8 cellular contexts compared by ENCODE assay signal in genomic region chr2:170771049-170771937, GRCh38. TPM values are rescaled to one million over a fixed set of nuclear protein-coding genes. Genes with fewer than 3 reads are reported as not detected.
DNase-seq lines count a peak whose midpoint lies in the region; ATAC-seq and TF ChIP-seq lines count a peak whose summit lies in the region.

No MANE protein-coding gene starts in this region.

- POLR2A ChIA-PET in HEK293T (lab: Yijun Ruan, JAX), result interaction anchor here (0.6 to 1.4 kb wide), 2 partner anchors 45 to 92 kb away, joined by 3 to 5 read pairs; partner anchors contain the start of gene GAD1

- WGBS in heart left ventricle, 4 donors, result 3 to 7% (median 3%) methylated on average over 25 to 51 of the region's 51 CpGs

- H3K36me3 ChIP-seq in heart left ventricle, result no peaks in the 10 kb centered on the region

- DNase-seq in NCI-H2196 treated with DMSO at 0.1 percent for 48 hours (lab: John Stamatoyannopoulos, UW; ENCODE audit: unreplicated experiment), result peak; percentile 71
- DNase-seq in NCI-H2196 (lab: John Stamatoyannopoulos, UW; ENCODE audit: unreplicated experiment), result no peak
- peak; percentile 39 for DNase-seq in HEK293T (ENCODE audit: extremely low spot score)
- DNase-seq in NCI-H146 treated with DMSO at 0.1 percent for 48 hours (lab: John Stamatoyannopoulos, UW; ENCODE audit: unreplicated experiment), result peak; percentile 43
- DNase-seq in activated gamma-delta T cell (lab: John Stamatoyannopoulos, UW), result peak; percentile 23
- no peak for DNase-seq in heart left ventricle
- DNase-seq in retina, result peak; percentile 81

- H3K27ac ChIP-seq in heart left ventricle, result peak overlapping the region in 7 of 12 donors; percentile 23 to 75 (median 51)

- intact Hi-C loops in heart left ventricle (cut with DNase I), result no loop called here

- no peak for TF ChIP-seq CTCF in heart left ventricle (IDR thresholded peaks at IDR 0.05)

- peaks cover 0 to 17% (median 0%) of the 10 kb centered on the region in 9 donors for H3K27me3 ChIP-seq in heart left ventricle

- ATAC-seq in heart left ventricle, result peak in 3 of 4 donors; percentile 17 to 41 (median 33)
- ATAC-seq in HG03378 (IDR thresholded peaks at IDR 0.05; ENCODE audit: unreplicated experiment), result no peak

- CTCF ChIA-PET in HEK293T (lab: Yijun Ruan, JAX), result interaction anchor here (0.6 to 1.3 kb wide), 2 partner anchors 60 to 187 kb away, joined by 3 read pairs; no protein-coding TSS in a partner anchor

- no peak for TF ChIP-seq POLR2A in heart left ventricle (IDR thresholded peaks at IDR 0.05)

- H3K9me3 ChIP-seq in heart left ventricle, result no peaks in the 10 kb centered on the region

- H3K4me3 ChIP-seq in heart left ventricle, result peak overlapping the region; percentile 43 to 91 (median 66)

- peaks cover 0 to 15% (median 10%) of the 10 kb centered on the region in 12 donors for H3K4me1 ChIP-seq in heart left ventricle

TF ChIP-seq in HEK293T, 16 proteins besides CTCF, POLR2A, EP300 and RAD21:
- TF ChIP-seq ZNF384 (IDR thresholded peaks at IDR 0.05) (no peak), FOXK2 (IDR thresholded peaks at IDR 0.05) (no peak), NFRKB (IDR thresholded peaks at IDR 0.05) (no peak), TARDBP (IDR thresholded peaks at IDR 0.05) (no peak), L3MBTL2 (conservative IDR thresholded peaks at IDR 0.05) (peak; percentile 51)

RNA-seq across cellular contexts. Expression of gene ERICH2, which starts 1.1 kb away (rescaled TPM):
- total RNA-seq in heart left ventricle, result 1 to 10 TPM in 2 of 9 donors, under 1 TPM in 3, not detected in 4; 0.85 to 3.4 (median 0.98) TPM
- 1 to 10 TPM in 1 of 2 donors, under 1 TPM in 1; 0.22 to 1.9 TPM for polyA plus RNA-seq in heart left ventricle

RNA-seq across cellular contexts. Expression of gene GAD1, which starts 45.4 kb away (rescaled TPM):
- total RNA-seq in heart left ventricle, result under 1 TPM in 3 of 9 donors, not detected in 6; 0.32 to 0.51 (median 0.37) TPM
- under 1 TPM in 1 of 2 donors, not detected in 1; 0.04 TPM for polyA plus RNA-seq in heart left ventricle

RNA-seq across cellular contexts. Expression of gene SP5, which starts 56.2 kb away (rescaled TPM):
- total RNA-seq in heart left ventricle, result 1 to 10 TPM in 1 of 9 donors, under 1 TPM in 4, not detected in 4; 0.16 to 1.4 (median 0.28) TPM
- polyA plus RNA-seq in heart left ventricle, result under 1 TPM; 0.08 to 0.23 TPM

Comparison
In these comparisons a context has a peak if more than half of its experiments do, and no peak if none do; other contexts are left out.
1. DNase-seq: peak in NCI-H2196 treated with DMSO at 0.1 percent for 48 hours (single experiment), HEK293T (single experiment), NCI-H146 treated with DMSO at 0.1 percent for 48 hours (single experiment), activated gamma-delta T cell (single experiment) and retina (single experiment); none in NCI-H2196 (single experiment) and heart left ventricle (0 of 5).